Comparison of ENCODE assay signal across 12 cellular contexts in genomic region chr20:32974204-32975064, GRCh38. TPM values are rescaled to one million over a fixed set of nuclear protein-coding genes. Genes with fewer than 3 reads are reported as not detected.
"Had no signal": no experiment of that assay in that cellular context is flagged by ENCODE, and none has a peak within 500 bp of the region (broad histone marks: within the 10 kb centered on the region; RNA-seq: fewer than 3 reads in every experiment).

No MANE protein-coding gene starts in this region.

RNA-seq across cellular contexts. Expression of gene SUN5, which starts 29.8 kb away (rescaled TPM):
- total RNA-seq: activated CD8-positive, alpha-beta T cell treated with anti-CD3 and anti-CD28 coated beads for 36 hours; astrocyte; cardiac muscle cell; fibroblast of lung; frontal cortex; heart left ventricle; kidney epithelial cell; liver; osteoblast; T-helper 2 cell treated with Interferon-gamma antibody and Interleukin-4, amounts not matched to agents 100 ng/mL and 5 ng/mL, for 36 hours; thyroid gland; vagina had no signal
- polyA plus RNA-seq: cardiac muscle cell, fibroblast of lung, heart left ventricle, liver had no signal

RNA-seq across cellular contexts. Expression of gene BPIFB2, which starts 33.1 kb away (rescaled TPM):
- total RNA-seq: activated CD8-positive, alpha-beta T cell treated with anti-CD3 and anti-CD28 coated beads for 36 hours; astrocyte; cardiac muscle cell; fibroblast of lung; frontal cortex; heart left ventricle; kidney epithelial cell; osteoblast; T-helper 2 cell treated with Interferon-gamma antibody and Interleukin-4, amounts not matched to agents 100 ng/mL and 5 ng/mL, for 36 hours; thyroid gland; vagina had no signal
- polyA plus RNA-seq: cardiac muscle cell, fibroblast of lung, heart left ventricle had no signal

RNA-seq across cellular contexts. Expression of gene BPIFB6, which starts 57.0 kb away (rescaled TPM):
- total RNA-seq: activated CD8-positive, alpha-beta T cell treated with anti-CD3 and anti-CD28 coated beads for 36 hours; astrocyte; cardiac muscle cell; fibroblast of lung; frontal cortex; heart left ventricle; kidney epithelial cell; liver; osteoblast; T-helper 2 cell treated with Interferon-gamma antibody and Interleukin-4, amounts not matched to agents 100 ng/mL and 5 ng/mL, for 36 hours; thyroid gland; vagina had no signal
- polyA plus RNA-seq: cardiac muscle cell, fibroblast of lung, heart left ventricle, liver had no signal
